8 cellular contexts compared by ENCODE assay signal in genomic region chr14:24430682-24431568, GRCh38. TPM values are rescaled to one million over a fixed set of nuclear protein-coding genes. Genes with fewer than 3 reads are reported as not detected.
DNase-seq lines count a peak whose midpoint lies in the region; ATAC-seq and TF ChIP-seq lines count a peak whose summit lies in the region.

No MANE protein-coding gene starts in this region.

- H3K4me2 ChIP-seq in OCI-LY3 (ENCODE audit: low read length) (peak overlapping the region; percentile 95), smooth muscle cell (peak overlapping the region; percentile 96)

- H4K20me1 ChIP-seq in OCI-LY3 (ENCODE audit: insufficient read depth, low read length): 0 out of 2 replicates have a peak, but pooled peaks cover 5% of the 10 kb centered on the region
- peaks cover 27% of the 10 kb centered on the region for H4K20me1 ChIP-seq in smooth muscle cell (ENCODE audit: low read depth)

- H3K4me1 ChIP-seq in OCI-LY3 (ENCODE audit: low read length) (peaks cover 15% of the 10 kb centered on the region), right atrium auricular region (peaks cover 0 to 39% of the 10 kb centered on the region in 2 donors), smooth muscle cell (ENCODE audit: low read depth) (peaks cover 10% of the 10 kb centered on the region)

- H3K27ac ChIP-seq in OCI-LY3 (ENCODE audit: low read length): peak overlapping the region; percentile 88
- H3K27ac ChIP-seq in right atrium auricular region: peak overlapping the region; percentile 93 to 96
- peak overlapping the region; percentile 96 for H3K27ac ChIP-seq in smooth muscle cell (ENCODE audit: low read depth)

- peaks cover 18% of the 10 kb centered on the region for H3F3A ChIP-seq in smooth muscle cell (ENCODE audit: low read depth)

- H3K36me3 ChIP-seq in OCI-LY3 (replicated peaks; ENCODE audit: low read depth, low read length): peaks cover 29% of the 10 kb centered on the region
- H3K36me3 ChIP-seq in right atrium auricular region: peaks cover 22% of the 10 kb centered on the region
- H3K36me3 ChIP-seq in smooth muscle cell (ENCODE audit: low read depth): no peaks in the 10 kb centered on the region

- peak; percentile 34 for ATAC-seq in GM19351 (IDR thresholded peaks at IDR 0.05; ENCODE audit: unreplicated experiment)
- ATAC-seq in activated naive CD4-positive, alpha-beta T cell treated with anti-CD3 and anti-CD28 coated beads, Interleukin-2, amount 50 U/mL, for 72 hours: peak; percentile 43 to 67

- H3K79me2 ChIP-seq in OCI-LY3 (ENCODE audit: low read length) (peaks cover 18% of the 10 kb centered on the region), smooth muscle cell (ENCODE audit: low read depth) (peaks cover 22% of the 10 kb centered on the region)

- DNase-seq in AG08396 (ENCODE audit: low spot score) (peak; percentile 56), right atrium auricular region (ENCODE audit: low spot score) (peak; percentile 61), smooth muscle cell (lab: John Stamatoyannopoulos, UW; ENCODE audit: unreplicated experiment) (no peak), HT-29 (ENCODE audit: low spot score) (no peak), DMS 273 (lab: John Stamatoyannopoulos, UW; ENCODE audit: unreplicated experiment) (no peak)
- DNase-seq in activated naive CD4-positive, alpha-beta T cell treated with anti-CD3 and anti-CD28 coated beads, Interleukin-2, amount 50 U/mL, for 72 hours (ENCODE audit: low spot score in 2 of 2): peak in 1 of 2 donors; percentile 68

- peaks cover 21 to 27% of the 10 kb centered on the region in 2 donors for H3K36me3 Mint-ChIP-seq in activated naive CD4-positive, alpha-beta T cell treated with anti-CD3 and anti-CD28 coated beads, Interleukin-2, amount 50 U/mL, for 72 hours

- 13% methylated on average over 19 of the region's 19 CpGs for WGBS in smooth muscle cell (ENCODE audit: low lambda C conversion rate)

- peak overlapping the region; percentile 88 to 96 for H3K27ac Mint-ChIP-seq in activated naive CD4-positive, alpha-beta T cell treated with anti-CD3 and anti-CD28 coated beads, Interleukin-2, amount 50 U/mL, for 72 hours

- TF ChIP-seq CTCF in OCI-LY3 (IDR thresholded peaks at IDR 0.05; ENCODE audit: low read depth, low read length): no peak
- no peak for TF ChIP-seq CTCF in right atrium auricular region (IDR thresholded peaks at IDR 0.05)
- TF ChIP-seq CTCF in smooth muscle cell (IDR thresholded peaks at IDR 0.05; ENCODE audit: borderline replicate concordance, insufficient read depth, poor library complexity, severe bottlenecking): no peak

- H3K27me3 ChIP-seq in OCI-LY3 (ENCODE audit: low read depth, low read length) (no peaks in the 10 kb centered on the region), right atrium auricular region (no peaks in the 10 kb centered on the region), smooth muscle cell (ENCODE audit: low read depth) (no peaks in the 10 kb centered on the region)

- H2AFZ ChIP-seq in OCI-LY3 (ENCODE audit: low read depth, low read length) (no peak overlapping the region), smooth muscle cell (ENCODE audit: low read depth) (no peak overlapping the region)

- H3K9me3 ChIP-seq in OCI-LY3 (ENCODE audit: insufficient read depth, low read length) (no peaks in the 10 kb centered on the region), right atrium auricular region (no peaks in the 10 kb centered on the region), smooth muscle cell (replicated peaks; ENCODE audit: low read depth) (no peaks in the 10 kb centered on the region)

- H3K4me3 ChIP-seq in OCI-LY3 (ENCODE audit: low read length) (peak overlapping the region; percentile 98), right atrium auricular region (peak overlapping the region; percentile 67 to 76), smooth muscle cell (peak overlapping the region; percentile 81)

- H3K9ac ChIP-seq in OCI-LY3 (ENCODE audit: low read length): peak overlapping the region; percentile 99
- peak overlapping the region; percentile 99 for H3K9ac ChIP-seq in smooth muscle cell (ENCODE audit: low read depth)

- no peaks in the 10 kb centered on the region for H3K9me3 Mint-ChIP-seq in activated naive CD4-positive, alpha-beta T cell treated with anti-CD3 and anti-CD28 coated beads, Interleukin-2, amount 50 U/mL, for 72 hours

RNA-seq across cellular contexts. Expression of gene KHNYN, which starts 1.2 kb away (rescaled TPM):
- total RNA-seq in activated naive CD4-positive, alpha-beta T cell treated with anti-CD3 and anti-CD28 coated beads, Interleukin-2, amount 50 U/mL, for 72 hours: 10 to 100 TPM; 70.1 to 70.6 TPM
- total RNA-seq in right atrium auricular region (10 to 100 TPM; 16.3 to 23.0 TPM), smooth muscle cell (43.1 and 55.7 TPM in 2 replicates)
- polyA plus RNA-seq in smooth muscle cell: 28.2 and 34.8 TPM in 2 replicates
- 60.6 and 72.2 TPM in 2 replicates for total RNA-seq in HT-29 (2014; rRNA removed; shearing (Covaris generic))

RNA-seq across cellular contexts. Expression of gene CBLN3, which starts 1.5 kb away (rescaled TPM):
- total RNA-seq in activated naive CD4-positive, alpha-beta T cell treated with anti-CD3 and anti-CD28 coated beads, Interleukin-2, amount 50 U/mL, for 72 hours: 10 to 100 TPM in 1 of 2 donors, 1 to 10 TPM in 1; 6.5 to 20.1 TPM
- 1 to 10 TPM in 1 of 2 donors, under 1 TPM in 1; 0.48 to 1.4 TPM for total RNA-seq in right atrium auricular region
- total RNA-seq in smooth muscle cell: 1.1 and 3.0 TPM in 2 replicates
- polyA plus RNA-seq in smooth muscle cell: 1.6 and 2.5 TPM in 2 replicates
- total RNA-seq in HT-29 (2014; rRNA removed; shearing (Covaris generic)): 0.70 and 2.5 TPM in 2 replicates

RNA-seq across cellular contexts. Expression of gene SDR39U1, which starts 11.7 kb away (rescaled TPM):
- 10 to 100 TPM; 50.6 to 72.3 TPM for total RNA-seq in activated naive CD4-positive, alpha-beta T cell treated with anti-CD3 and anti-CD28 coated beads, Interleukin-2, amount 50 U/mL, for 72 hours
- 10 to 100 TPM; 49.2 to 55.1 TPM for total RNA-seq in right atrium auricular region
- total RNA-seq in smooth muscle cell: 20.9 and 21.6 TPM in 2 replicates
- 62.6 and 78.8 TPM in 2 replicates for polyA plus RNA-seq in smooth muscle cell
- 25.5 and 32.6 TPM in 2 replicates for total RNA-seq in HT-29 (2014; rRNA removed; shearing (Covaris generic))

RNA-seq across cellular contexts. Expression of gene NYNRIN, which starts 32.1 kb away (rescaled TPM):
- total RNA-seq in activated naive CD4-positive, alpha-beta T cell treated with anti-CD3 and anti-CD28 coated beads, Interleukin-2, amount 50 U/mL, for 72 hours: under 1 TPM; 0.02 to 0.14 TPM
- 10 to 100 TPM in 1 of 2 donors, 1 to 10 TPM in 1; 6.0 to 10.1 TPM for total RNA-seq in right atrium auricular region
- total RNA-seq in smooth muscle cell: 38.0 and 41.1 TPM in 2 replicates
- 29.5 and 30.3 TPM in 2 replicates for polyA plus RNA-seq in smooth muscle cell
- total RNA-seq in HT-29 (2014; rRNA removed; shearing (Covaris generic)): 21.3 and 25.1 TPM in 2 replicates

Comparison
In these comparisons a context has a peak if more than half of its experiments do, and no peak if none do; other contexts are left out.
1. DNase-seq: peak in AG08396 (single experiment) and right atrium auricular region (single experiment); none in smooth muscle cell (single experiment), HT-29 (single experiment) and DMS 273 (single experiment).
2. Peak in every context shown above with its lines, with median percentiles within 50 percentile points of each other: H3K27ac ChIP-seq and H3K4me3 ChIP-seq.